2 cellular contexts compared by ENCODE assay signal in genomic region chr18:72672364-72673151, GRCh38.
TF ChIP-seq lines count a peak whose summit lies in the region.

No MANE protein-coding gene starts in this region.

TF ChIP-seq in K562, 482 proteins besides CTCF, POLR2A, EP300 and RAD21 (continued from another document):
- TF ChIP-seq PRDM10 (IDR thresholded peaks at IDR 0.05; ENCODE audit: partially characterized antibody): no peak
- TF ChIP-seq ZC3H4 (CRISPR knock-in tag; IDR thresholded peaks at IDR 0.05; ENCODE audit: borderline replicate concordance): no peak
- no peak for TF ChIP-seq ZNF121 (CRISPR knock-in tag; conservative IDR thresholded peaks at IDR 0.05)
- no peak for TF ChIP-seq ARID1B (IDR thresholded peaks at IDR 0.05)
- no peak for TF ChIP-seq TARDBP (IDR thresholded peaks at IDR 0.05)
- no peak for TF ChIP-seq FOXP4 (CRISPR knock-in tag; IDR thresholded peaks at IDR 0.05; ENCODE audit: borderline replicate concordance)
- no peak for TF ChIP-seq FOXJ2 (tag; IDR thresholded peaks at IDR 0.05)
- no peak for TF ChIP-seq HNRNPUL1 (IDR thresholded peaks at IDR 0.05; ENCODE audit: low read length)
- TF ChIP-seq GMEB1 (CRISPR knock-in tag; IDR thresholded peaks at IDR 0.05): no peak
- TF ChIP-seq, protein P1, sequence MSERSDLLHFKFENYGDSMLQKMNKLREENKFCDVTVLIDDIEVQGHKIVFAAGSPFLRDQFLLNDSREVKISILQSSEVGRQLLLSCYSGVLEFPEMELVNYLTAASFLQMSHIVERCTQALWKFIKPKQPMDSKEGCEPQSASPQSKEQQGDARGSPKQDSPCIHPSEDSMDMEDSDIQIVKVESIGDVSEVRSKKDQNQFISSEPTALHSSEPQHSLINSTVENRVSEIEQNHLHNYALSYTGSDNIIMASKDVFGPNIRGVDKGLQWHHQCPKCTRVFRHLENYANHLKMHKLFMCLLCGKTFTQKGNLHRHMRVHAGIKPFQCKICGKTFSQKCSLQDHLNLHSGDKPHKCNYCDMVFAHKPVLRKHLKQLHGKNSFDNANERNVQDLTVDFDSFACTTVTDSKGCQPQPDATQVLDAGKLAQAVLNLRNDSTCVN (CRISPR knock-in tag; IDR thresholded peaks at IDR 0.05): no peak
- no peak for TF ChIP-seq BMI1 (IDR thresholded peaks at IDR 0.05; ENCODE audit: low read length)
- no peak for TF ChIP-seq PPARD (CRISPR knock-in tag; IDR thresholded peaks at IDR 0.05)
- no peak for TF ChIP-seq BDP1 (IDR thresholded peaks at IDR 0.05; ENCODE audit: insufficient read depth, insufficient read length)
- TF ChIP-seq GATAD2A (IDR thresholded peaks at IDR 0.05): no peak

TF ChIP-seq in liver, 16 proteins besides CTCF, POLR2A, EP300 and RAD21 (continued from another document):
- TF ChIP-seq REST (IDR thresholded peaks at IDR 0.05) (no peak), GABPA (IDR thresholded peaks at IDR 0.05 in 1 of 2, conservative IDR thresholded peaks at IDR 0.05 in 1 of 2) (no peak)
